Comparison of ENCODE assay signal across 8 cellular contexts in the genomic region with DNA sequence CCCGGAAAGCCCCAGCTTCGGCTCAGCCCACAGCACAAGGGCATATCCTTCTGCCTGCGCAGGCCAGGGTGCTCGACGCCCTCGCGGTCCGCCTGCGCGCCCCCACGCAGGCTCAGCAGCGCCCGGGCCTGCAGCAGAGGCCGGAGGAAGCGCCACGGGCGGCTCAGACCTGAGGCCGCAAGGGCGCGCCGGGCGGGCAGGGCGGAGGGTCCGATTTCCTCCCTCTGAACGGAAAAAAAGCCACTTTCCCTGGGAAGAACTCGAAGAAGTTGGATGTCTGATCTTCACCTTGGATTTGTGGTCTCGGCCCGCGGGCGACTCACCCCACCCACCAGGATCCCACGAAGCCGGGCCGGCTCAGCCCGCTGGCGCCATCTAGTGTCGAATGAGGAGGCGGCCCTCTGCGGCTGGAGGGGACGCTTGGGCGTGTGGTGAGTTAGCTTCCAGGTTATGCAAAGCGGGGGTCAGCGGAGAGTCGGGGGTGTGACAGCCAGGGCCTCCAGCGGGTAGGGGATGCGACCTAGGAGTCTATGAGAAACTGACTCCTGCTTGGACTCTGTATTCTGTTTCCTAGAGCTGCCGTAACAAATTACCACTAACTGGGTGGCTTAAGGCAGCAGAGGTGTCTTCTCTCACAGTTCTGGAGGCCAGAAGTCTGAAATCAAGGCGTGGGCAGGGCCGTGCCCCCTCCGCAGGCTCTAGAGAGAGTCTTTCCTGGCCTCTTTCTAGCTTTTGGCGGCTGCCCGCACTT. TPM values are rescaled to one million over a fixed set of nuclear protein-coding genes. Genes with fewer than 3 reads are reported as not detected.
A peak's percentile ranks its signal among the peaks of the same experiment; 100 is the strongest.
DNase-seq lines count a peak whose midpoint lies in the region; ATAC-seq, FAIRE-seq and TF ChIP-seq lines count a peak whose summit lies in the region.

No MANE protein-coding gene starts in this region.

- TF ChIP-seq RAD21 in Ishikawa (IDR thresholded peaks at IDR 0.05; ENCODE audit: low read depth): peak; percentile 99

- peaks cover 8 to 18% of the 10 kb centered on the region in 2 experiments for H3K4me1 ChIP-seq in neutrophil (ENCODE audit: control insufficient read depth in 1 of 2, insufficient read depth in 1 of 2, low read depth in 1 of 2, low read length in 1 of 2)

- CTCF ChIA-PET in RWPE1 (lab: Yijun Ruan, JAX): interaction anchor here (0.6 to 2.0 kb wide), 23 partner anchors 10 to 607 kb away, joined by 3 to 22 read pairs (median 4); partner anchors contain the start of gene CCDC177

- no peak for TF ChIP-seq EP300 in Ishikawa (IDR thresholded peaks at IDR 0.05; ENCODE audit: borderline replicate concordance)

- DNase-seq in DMS114 treated with DMSO at 0.1 percent for 48 hours (lab: John Stamatoyannopoulos, UW; ENCODE audit: unreplicated experiment): peak; percentile 44
- DNase-seq in RWPE1 (ENCODE audit: low spot score): peak; percentile 80
- peak; percentile 58 to 82 (median 69) for DNase-seq in activated naive CD4-positive, alpha-beta T cell (lab: John Stamatoyannopoulos, UW)
- peak; percentile 82 to 88 for DNase-seq in frontal cortex (ENCODE audit: low spot score in 2 of 2)
- peak in 48 of 49 donors; percentile 11 to 88 (median 72) for DNase-seq in substantia nigra (lab: John Stamatoyannopoulos, UW)

- TF ChIP-seq CTCF in RWPE1 (conservative IDR thresholded peaks at IDR 0.05; ENCODE audit: low read depth) (peak; percentile 96), neutrophil (IDR thresholded peaks at IDR 0.05) (peak; percentile 96)

- H3K27ac ChIP-seq in RWPE1 (peak overlapping the region; percentile 50), neutrophil (peak overlapping the region; percentile 61), substantia nigra (ENCODE audit: low read depth, low read length, poor library complexity, severe bottlenecking) (no peak overlapping the region)

- no peak for FAIRE-seq in frontal cortex (lab: Jason Lieb, UNC)

- no peaks in the 10 kb centered on the region for H3K9me3 ChIP-seq in neutrophil

- H3K36me3 ChIP-seq in neutrophil: no peaks in the 10 kb centered on the region

- H3K4me3 ChIP-seq in neutrophil (ENCODE audit: low read depth in 1 of 2, low read length in 1 of 2): peak overlapping the region; percentile 61 to 69

- H3K27me3 ChIP-seq in neutrophil: no peaks in the 10 kb centered on the region

- POLR2A ChIA-PET in RWPE1 (lab: Yijun Ruan, JAX; ENCODE audit: low non-redundant PET): interaction anchor here (0.7 kb wide), 1 partner anchor 302 kb away, joined by 3 read pairs; no protein-coding TSS in a partner anchor

- peak; percentile 85 for ATAC-seq in GM21423 (IDR thresholded peaks at IDR 0.05; ENCODE audit: unreplicated experiment)

TF ChIP-seq in Ishikawa, 13 proteins besides CTCF, POLR2A, EP300 and RAD21:
- TF ChIP-seq TCF12 (IDR thresholded peaks at IDR 0.05; ENCODE audit: low read depth) (no peak), ZBTB7A (IDR thresholded peaks at IDR 0.05; ENCODE audit: low read depth) (0 out of 2 replicates have a peak, but pooled peaks have one; percentile 43), TEAD4 (IDR thresholded peaks at IDR 0.05) (no peak)
- TF ChIP-seq, protein P1, sequence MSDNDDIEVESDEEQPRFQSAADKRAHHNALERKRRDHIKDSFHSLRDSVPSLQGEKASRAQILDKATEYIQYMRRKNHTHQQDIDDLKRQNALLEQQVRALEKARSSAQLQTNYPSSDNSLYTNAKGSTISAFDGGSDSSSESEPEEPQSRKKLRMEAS (IDR thresholded peaks at IDR 0.05): peak; percentile 94
- TF ChIP-seq, protein P2, sequence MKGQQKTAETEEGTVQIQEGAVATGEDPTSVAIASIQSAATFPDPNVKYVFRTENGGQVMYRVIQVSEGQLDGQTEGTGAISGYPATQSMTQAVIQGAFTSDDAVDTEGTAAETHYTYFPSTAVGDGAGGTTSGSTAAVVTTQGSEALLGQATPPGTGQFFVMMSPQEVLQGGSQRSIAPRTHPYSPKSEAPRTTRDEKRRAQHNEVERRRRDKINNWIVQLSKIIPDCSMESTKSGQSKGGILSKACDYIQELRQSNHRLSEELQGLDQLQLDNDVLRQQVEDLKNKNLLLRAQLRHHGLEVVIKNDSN (IDR thresholded peaks at IDR 0.05): no peak
TF ChIP-seq in Ishikawa: peak in this region for 2.

RNA-seq across cellular contexts. Expression of gene SRSF5, which starts 40.0 kb away (rescaled TPM):
- total RNA-seq in frontal cortex: 120 TPM
